Comparison of ENCODE assay signal across 14 cellular contexts in genomic region chr14:64112859-64113258, GRCh38.
DNase-seq lines count a peak whose midpoint lies in the region; ATAC-seq, FAIRE-seq and TF ChIP-seq lines count a peak whose summit lies in the region.
"Had no signal": no experiment of that assay in that cellular context is flagged by ENCODE, and none has a peak within 500 bp of the region (broad histone marks: within the 10 kb centered on the region; RNA-seq: fewer than 3 reads in every experiment).

No MANE protein-coding gene starts in this region.

- no peak for TF ChIP-seq CTCF in K562 (IDR thresholded peaks at IDR 0.05 in 2 of 3, conservative IDR thresholded peaks at IDR 0.05 in 1 of 3; ENCODE audit: insufficient read depth in 2 of 3, low read depth in 1 of 3, low read length in 3 of 3)
- no peak for TF ChIP-seq CTCF in left lung (IDR thresholded peaks at IDR 0.05)
- TF ChIP-seq CTCF in thoracic aorta (IDR thresholded peaks at IDR 0.05): no peak

- TF ChIP-seq RAD21 in K562 (CRISPR knock-in tag; conservative IDR thresholded peaks at IDR 0.05 in 1 of 2, IDR thresholded peaks at IDR 0.05 in 1 of 2): no peak

- ATAC-seq in K562 (no peak), left lung (peak; percentile 43), thoracic aorta (ENCODE audit: insufficient number of reproducible peaks, low FRiP score, low read depth) (no peak), GM21737 (IDR thresholded peaks at IDR 0.05; ENCODE audit: unreplicated experiment) (no peak)
- ATAC-seq: activated CD4-positive, alpha-beta T cell treated with anti-CD3 and anti-CD28 coated beads for 36 hours; activated T-helper 17 cell treated with anti-CD3 and anti-CD28 coated beads, Interleukin-2, amount 50 U/mL, for 72 hours had no signal

- H3K79me2 ChIP-seq in K562 (ENCODE audit: control insufficient read depth, insufficient read depth, low read length): no peaks in the 10 kb centered on the region

- H3K4me1 ChIP-seq in K562 (replicated peaks in 1 of 2; ENCODE audit: control insufficient read depth in 2 of 2, insufficient read depth in 2 of 2, low read length in 2 of 2) (no peaks in the 10 kb centered on the region; a peak in 1 of 5 replicates), left lung (no peaks in the 10 kb centered on the region), thoracic aorta (ENCODE audit: control insufficient read depth in 1 of 2, low read depth in 2 of 2) (peaks cover 20 to 59% of the 10 kb centered on the region in 2 donors)

- H3K9me3 ChIP-seq in K562 (replicated peaks; ENCODE audit: control insufficient read depth, insufficient read depth, low read depth, low read length) (no peaks in the 10 kb centered on the region), left lung (no peaks in the 10 kb centered on the region), thoracic aorta (no peaks in the 10 kb centered on the region)

- no peaks in the 10 kb centered on the region for H3K9me1 ChIP-seq in K562 (ENCODE audit: control insufficient read depth, insufficient read depth, low read length)

- 6% methylated on average over 10 of the region's 10 CpGs for WGBS in K562 (ENCODE audit: insufficient coverage, low coverage, missing lambda C conversion rate)

- DNase-seq in DMS153 (lab: John Stamatoyannopoulos, UW): peak; percentile 47
- no peak for DNase-seq in DMS153 treated with DMSO at 0.1 percent for 48 hours (lab: John Stamatoyannopoulos, UW; ENCODE audit: unreplicated experiment)
- DNase-seq in K562 (ENCODE audit: extremely low read depth in 1 of 4, low spot score in 3 of 4): no peak
- DNase-seq in left lung: no peak
- no peak for DNase-seq in thoracic aorta (ENCODE audit: low spot score)
- DNase-seq in globus pallidus (ENCODE audit: low spot score): no peak
- no peak for DNase-seq in stimulated activated naive CD4-positive, alpha-beta T cell treated with Interleukin-2 at 50 U/mL for 16 hours (lab: John Stamatoyannopoulos, UW)
- DNase-seq: 8988T; activated CD4-positive, alpha-beta T cell treated with anti-CD3 and anti-CD28 coated beads for 36 hours had no signal

- no peak for TF ChIP-seq POLR2A in K562 (conservative IDR thresholded peaks at IDR 0.05)

- peak overlapping the region; percentile 66; the same call in 1 of the 2 replicates for H2AFZ ChIP-seq in K562 (ENCODE audit: low read depth, low read length)

- intact Hi-C loops in K562 (cut with micrococcal nuclease): no loop called here
- intact Hi-C loops in left lung (cut with DNase I): no loop called here

- POLR2A ChIA-PET in K562 (lab: Yijun Ruan, JAX): no interaction called here

- peaks cover 0 to 20% of the 10 kb centered on the region in 2 experiments; a peak in 3 of 5 replicates for H3K27me3 ChIP-seq in K562 (ENCODE audit: control insufficient read depth in 2 of 2, insufficient read depth in 2 of 2, low read length in 2 of 2)
- no peaks in the 10 kb centered on the region for H3K27me3 ChIP-seq in left lung
- H3K27me3 ChIP-seq in thoracic aorta (replicated peaks; ENCODE audit: insufficient read depth): no peaks in the 10 kb centered on the region

- 0 out of 2 replicates have a peak, but pooled peaks cover 3% of the 10 kb centered on the region for H4K20me1 ChIP-seq in K562 (replicated peaks; ENCODE audit: control insufficient read depth, insufficient read depth, low read length)

- FAIRE-seq in K562 (lab: Jason Lieb, UNC): no peak
- FAIRE-seq: colon, D721Med had no signal

- H3K27ac ChIP-seq in K562 (ENCODE audit: extremely low read depth, low read depth, low read length): no peak overlapping the region
- H3K27ac ChIP-seq in left lung: no peak overlapping the region
- peak overlapping the region; percentile 83 to 94 for H3K27ac ChIP-seq in thoracic aorta
- H3K27ac ChIP-seq: skin epidermis had no signal

- H3K36me3 ChIP-seq in K562 (ENCODE audit: control insufficient read depth, insufficient read depth, low read length): no peaks in the 10 kb centered on the region
- peaks cover 0 to 35% of the 10 kb centered on the region in 2 donors for H3K36me3 ChIP-seq in left lung
- no peaks in the 10 kb centered on the region for H3K36me3 ChIP-seq in thoracic aorta

- no peak overlapping the region for H3K4me3 ChIP-seq in K562
- no peak overlapping the region for H3K4me3 ChIP-seq in left lung
- peak overlapping the region; percentile 26 for H3K4me3 ChIP-seq in thoracic aorta
- H3K4me3 ChIP-seq: skin epidermis had no signal

- no peak for TF ChIP-seq EP300 in K562 (IDR thresholded peaks at IDR 0.05; ENCODE audit: low read length)

- H3K9ac ChIP-seq in K562 (ENCODE audit: insufficient read depth in 1 of 2, low read depth in 2 of 2, low read length in 2 of 2): no peak overlapping the region

- CTCF ChIA-PET in K562 (lab: Yijun Ruan, JAX; ENCODE audit: low intra/inter-chr PET ratio): interaction anchor here (0.6 kb wide), 1 partner anchor 151 kb away, joined by 3 read pairs; no protein-coding TSS in a partner anchor

- in situ Hi-C loops in K562 (cut with MboI): no loop called here

- no TSS peak for BruUV-seq in K562 (replicated peaks; lab: Mats Ljungman, UMichigan)

- H3K4me2 ChIP-seq in K562 (ENCODE audit: insufficient read depth, low read length): no peak overlapping the region

TF ChIP-seq in K562, 482 proteins besides CTCF, POLR2A, EP300 and RAD21 (continues in another document):
- TF ChIP-seq ZNF609 (CRISPR knock-in tag; IDR thresholded peaks at IDR 0.05; ENCODE audit: borderline replicate concordance) (no peak), RAD51 (IDR thresholded peaks at IDR 0.05; ENCODE audit: borderline replicate concordance, low read depth) (peak; percentile 79), RFX5 (IDR thresholded peaks at IDR 0.05; ENCODE audit: low read depth, low read length) (no peak), ZNF785 (CRISPR knock-in tag; IDR thresholded peaks at IDR 0.05) (no peak), RB1 (IDR thresholded peaks at IDR 0.05; ENCODE audit: low read depth) (no peak), IRF9 (tag; IDR thresholded peaks at IDR 0.05) (no peak), TARDBP (IDR thresholded peaks at IDR 0.05) (no peak), FOXK1 (CRISPR knock-in tag; IDR thresholded peaks at IDR 0.05; ENCODE audit: borderline replicate concordance) (no peak), ZNF384 (IDR thresholded peaks at IDR 0.05; ENCODE audit: low read depth, low read length) (no peak), ELF2 (CRISPR knock-in tag; IDR thresholded peaks at IDR 0.05) (no peak), NRF1 (conservative IDR thresholded peaks at IDR 0.05 in 1 of 2, IDR thresholded peaks at IDR 0.05 in 1 of 2) (no peak), EWSR1 (IDR thresholded peaks at IDR 0.05; ENCODE audit: borderline replicate concordance, low read depth, partially characterized antibody) (no peak), SIN3B (IDR thresholded peaks at IDR 0.05; ENCODE audit: low read depth) (no peak), TFAM (CRISPR knock-in tag; conservative IDR thresholded peaks at IDR 0.05) (no peak), BRCA1 (IDR thresholded peaks at IDR 0.05) (no peak), BRCA1 (CRISPR knock-in tag; IDR thresholded peaks at IDR 0.05) (no peak)

Comparison
In these comparisons a context has a peak if more than half of its experiments do, and no peak if none do; other contexts are left out.
1. H3K27ac ChIP-seq: peak in thoracic aorta (2 of 2); none in K562 (single experiment) and left lung (0 of 2).